ENCODE assay signal across 26 cellular contexts in genomic region chr15:33801954-33802353, GRCh38.
DNase-seq lines count a peak whose midpoint lies in the region; ATAC-seq lines count a peak whose summit lies in the region.
"Had no signal": no experiment of that assay in that cellular context is flagged by ENCODE, and none has a peak within 500 bp of the region (broad histone marks: within the 10 kb centered on the region; RNA-seq: fewer than 3 reads in every experiment).

No MANE protein-coding gene starts in this region.

- DNase-seq in H4 (ENCODE audit: low spot score) (peak; percentile 14), RPMI8226 (peak; percentile 61), fibroblast of gingiva (ENCODE audit: low read depth) (peak; percentile 53), renal cortical epithelial cell (ENCODE audit: low read depth) (peak; percentile 55), NCI-H1105 treated with DMSO at 0.1 percent for 48 hours (lab: John Stamatoyannopoulos, UW) (no peak)
- DNase-seq in activated T-cell treated with anti-CD3 and anti-CD28 coated beads, Interleukin-2, amount 50 U/mL, for 48 hours, result no peak
- DNase-seq in activated naive CD4-positive, alpha-beta T cell treated with Interleukin-2 at 50 U/mL for 16 hours, result no peak
- DNase-seq: activated CD4-positive, alpha-beta memory T cell treated with anti-CD3 and anti-CD28 coated beads, Interleukin-2, amount 10 ng/mL, durations not matched to agents 7 days and 5 days; activated CD8-positive, alpha-beta memory T cell treated with anti-CD3 and anti-CD28 coated beads, Interleukin-2, amount 50 U/mL, for 4 hours; activated naive CD4-positive, alpha-beta T cell treated with anti-CD3 and anti-CD28 coated beads, Interleukin-2, amount 10 ng/mL, durations not matched to agents 7 days and 5 days; amniotic stem cell; CD8-positive, alpha-beta T cell; effector CD8-positive, alpha-beta T cell; heart left ventricle; kidney; midbrain; naive thymus-derived CD4-positive, alpha-beta T cell; NCI-H1436; NCI-H2081 treated with DMSO at 0.1 percent for 48 hours; NCI-H748 treated with DMSO at 0.1 percent for 48 hours; nucleus accumbens; Peyer's patch; SIG-M5; stimulated activated naive CD4-positive, alpha-beta T cell; SW 1271 had no signal

- no peak for ATAC-seq in GM18502 (IDR thresholded peaks at IDR 0.05; ENCODE audit: poor library complexity, unreplicated experiment)
- ATAC-seq: CD8-positive, alpha-beta T cell; heart left ventricle; naive thymus-derived CD4-positive, alpha-beta T cell had no signal

Comparison
In these comparisons a context has a peak if more than half of its experiments do, and no peak if none do; other contexts are left out.
1. DNase-seq: peak in H4 (single experiment), RPMI8226 (single experiment), fibroblast of gingiva (single experiment) and renal cortical epithelial cell (single experiment); none in NCI-H1105 treated with DMSO at 0.1 percent for 48 hours (single experiment), activated T-cell treated with anti-CD3 and anti-CD28 coated beads, Interleukin-2, amount 50 U/mL, for 48 hours (0 of 2) and activated naive CD4-positive, alpha-beta T cell treated with Interleukin-2 at 50 U/mL for 16 hours (single experiment).